Comparison of ENCODE assay signal across 12 cellular contexts in the genomic region with DNA sequence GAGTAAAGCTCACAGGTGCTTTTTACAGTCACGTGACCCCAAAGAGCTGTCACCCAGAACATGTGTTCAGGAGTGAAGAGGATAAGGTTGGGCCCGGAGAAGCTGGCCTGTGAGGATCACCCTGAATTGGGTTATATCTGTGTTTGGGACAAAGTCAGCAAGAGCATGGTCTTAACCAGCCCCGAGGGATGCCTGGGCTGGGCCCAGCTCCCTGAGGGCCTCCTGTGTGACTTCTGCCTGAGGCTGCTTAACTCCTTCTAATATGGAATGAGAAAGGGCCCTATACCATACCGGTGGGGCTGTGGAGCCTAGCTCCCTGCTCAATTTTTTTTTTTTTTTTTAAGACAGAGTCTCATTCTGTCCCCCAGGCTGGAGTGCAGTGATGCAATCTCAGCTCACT. TPM values are rescaled to one million over a fixed set of nuclear protein-coding genes. Genes with fewer than 3 reads are reported as not detected.
DNase-seq lines count a peak whose midpoint lies in the region; ATAC-seq and TF ChIP-seq lines count a peak whose summit lies in the region.
"Had no signal": no experiment of that assay in that cellular context is flagged by ENCODE, and none has a peak within 500 bp of the region (broad histone marks: within the 10 kb centered on the region; RNA-seq: fewer than 3 reads in every experiment).

No MANE protein-coding gene starts in this region.

- intact Hi-C loops in natural killer cell (cut with micrococcal nuclease) (no loop called here), PC-3 (cut with micrococcal nuclease) (no loop called here)

- H3K4me2 ChIP-seq in PC-3 (ENCODE audit: low read length): peak overlapping the region; percentile 81

- no peaks in the 10 kb centered on the region for H3K9me3 ChIP-seq in PC-3 (ENCODE audit: low read length)
- H3K9me3 ChIP-seq in endodermal cell (ENCODE audit: control insufficient read depth, low read length): no peaks in the 10 kb centered on the region
- H3K9me3 ChIP-seq: thyroid gland had no signal

- no peak for DNase-seq in natural killer cell treated with Interleukin-12 subunit alpha and Interleukin-12 subunit beta and Interleukin-15 and Interleukin-18, amount 100 ng/mL, for 72 hours (ENCODE audit: low spot score)
- no peak for DNase-seq in natural killer cell
- DNase-seq in PC-3: no peak
- no peak for DNase-seq in endodermal cell
- DNase-seq in HK-2 (ENCODE audit: unreplicated experiment): no peak
- DNase-seq in NCI-H226: no peak
- DNase-seq: MV-4-11, NCI-H524 treated with DMSO at 0.1 percent for 48 hours, thyroid gland had no signal

- no peaks in the 10 kb centered on the region for H3K9me3 Mint-ChIP-seq in natural killer cell treated with Interleukin-12 subunit alpha and Interleukin-12 subunit beta and Interleukin-15 and Interleukin-18, amount 100 ng/mL, for 72 hours
- H3K9me3 Mint-ChIP-seq in natural killer cell (no peaks in the 10 kb centered on the region), endodermal cell (no peaks in the 10 kb centered on the region)

- peak overlapping the region; percentile 95 for H3K4me3 ChIP-seq in PC-3 (ENCODE audit: low read length)
- no peak overlapping the region for H3K4me3 ChIP-seq in endodermal cell (ENCODE audit: low read length)
- H3K4me3 ChIP-seq: thyroid gland had no signal

- H3K4me1 ChIP-seq in PC-3 (ENCODE audit: insufficient read depth, low read length) (peaks cover 68% of the 10 kb centered on the region), endodermal cell (ENCODE audit: control insufficient read depth, insufficient read depth, low read length) (peaks cover 10% of the 10 kb centered on the region)

- H3K27ac ChIP-seq in PC-3 (ENCODE audit: low read length) (0 out of 2 replicates have a peak overlapping the region, but pooled peaks have one; percentile 1), endodermal cell (ENCODE audit: low read depth, low read length) (no peak overlapping the region)
- H3K27ac ChIP-seq: SJSA1, thyroid gland had no signal

- no peak for ATAC-seq in natural killer cell treated with Interleukin-12 subunit alpha and Interleukin-12 subunit beta and Interleukin-15 and Interleukin-18, amount 100 ng/mL, for 72 hours
- no peak for ATAC-seq in natural killer cell
- no peak for ATAC-seq in PC-3
- no peak for ATAC-seq in GM18502 (IDR thresholded peaks at IDR 0.05; ENCODE audit: poor library complexity, unreplicated experiment)
- no peak for ATAC-seq in GM21529 (IDR thresholded peaks at IDR 0.05; ENCODE audit: unreplicated experiment)

- peak overlapping the region in 1 of 2 donors; percentile 84 for H3K27ac Mint-ChIP-seq in natural killer cell treated with Interleukin-12 subunit alpha and Interleukin-12 subunit beta and Interleukin-15 and Interleukin-18, amount 100 ng/mL, for 72 hours
- peak overlapping the region in 1 of 2 donors; percentile 92 for H3K27ac Mint-ChIP-seq in natural killer cell
- no peak overlapping the region for H3K27ac Mint-ChIP-seq in endodermal cell

- H3K9ac ChIP-seq in PC-3 (ENCODE audit: low read length): peak overlapping the region; percentile 98
- H3K9ac ChIP-seq in endodermal cell (ENCODE audit: extremely low read depth, low read length, poor library complexity, severe bottlenecking): no peak overlapping the region

- POLR2A ChIA-PET in PC-3 (lab: Charles Lee; ENCODE audit: unreplicated experiment): interaction anchor here (0.6 to 0.7 kb wide), 3 partner anchors 11 to 59 kb away, joined by 4 to 10 read pairs (median 4); no protein-coding TSS in a partner anchor

- H4K20me1 ChIP-seq in PC-3 (ENCODE audit: low read length): peaks cover 66% of the 10 kb centered on the region

- H3K79me2 ChIP-seq in PC-3 (ENCODE audit: low read length): peaks cover 92% of the 10 kb centered on the region

- CTCF ChIA-PET in PC-3 (lab: Charles Lee): interaction anchor here (1.0 kb wide), 2 partner anchors 28 to 192 kb away, joined by 3 to 6 read pairs; no protein-coding TSS in a partner anchor

- H3K36me3 Mint-ChIP-seq in natural killer cell treated with Interleukin-12 subunit alpha and Interleukin-12 subunit beta and Interleukin-15 and Interleukin-18, amount 100 ng/mL, for 72 hours: peaks cover 9% of the 10 kb centered on the region
- H3K36me3 Mint-ChIP-seq in natural killer cell: no peaks in the 10 kb centered on the region
- peaks cover 23% of the 10 kb centered on the region for H3K36me3 Mint-ChIP-seq in endodermal cell (ENCODE audit: low read depth)

- H3K4me1 Mint-ChIP-seq in natural killer cell treated with Interleukin-12 subunit alpha and Interleukin-12 subunit beta and Interleukin-15 and Interleukin-18, amount 100 ng/mL, for 72 hours (ENCODE audit: low read depth in 2 of 2): peaks cover 44 to 54% of the 10 kb centered on the region in 2 donors
- peaks cover 53 to 61% of the 10 kb centered on the region in 2 donors for H3K4me1 Mint-ChIP-seq in natural killer cell
- H3K4me1 Mint-ChIP-seq in endodermal cell: peaks cover 51% of the 10 kb centered on the region

- H3F3A ChIP-seq in PC-3 (ENCODE audit: low read length, unreplicated experiment): peaks cover 12% of the 10 kb centered on the region

- H3K36me3 ChIP-seq in PC-3 (ENCODE audit: low read depth, low read length) (peaks cover 29% of the 10 kb centered on the region), endodermal cell (ENCODE audit: control insufficient read depth, insufficient read depth, low read length) (peaks cover 21% of the 10 kb centered on the region)
- H3K36me3 ChIP-seq: thyroid gland had no signal

- TF ChIP-seq CTCF in natural killer cell (IDR thresholded peaks at IDR 0.05) (no peak), PC-3 (conservative IDR thresholded peaks at IDR 0.05; ENCODE audit: low read depth, low read length) (no peak), endodermal cell (conservative IDR thresholded peaks at IDR 0.05) (no peak)

- H3K9me2 ChIP-seq in PC-3 (replicated peaks; ENCODE audit: low read length): no peaks in the 10 kb centered on the region

- H3K27me3 Mint-ChIP-seq in natural killer cell treated with Interleukin-12 subunit alpha and Interleukin-12 subunit beta and Interleukin-15 and Interleukin-18, amount 100 ng/mL, for 72 hours: no peaks in the 10 kb centered on the region
- H3K27me3 Mint-ChIP-seq in natural killer cell (ENCODE audit: low read depth in 2 of 2) (no peaks in the 10 kb centered on the region), endodermal cell (ENCODE audit: insufficient read depth) (no peaks in the 10 kb centered on the region)

- 82 to 92% methylated on average over 2 to 4 of the region's 4 CpGs for WGBS in endodermal cell (ENCODE audit: insufficient coverage in 1 of 2, insufficient read length in 1 of 2), 2 experiments

- H3K4me3 Mint-ChIP-seq in natural killer cell treated with Interleukin-12 subunit alpha and Interleukin-12 subunit beta and Interleukin-15 and Interleukin-18, amount 100 ng/mL, for 72 hours: peak overlapping the region; percentile 91
- H3K4me3 Mint-ChIP-seq in natural killer cell (no peak overlapping the region), endodermal cell (peak overlapping the region; percentile 93)

- no peak overlapping the region for H2AFZ ChIP-seq in PC-3 (ENCODE audit: low read length)

- BruUV-seq in PC-3 (replicated peaks; lab: Mats Ljungman, UMichigan): no TSS peak

- H3K27me3 ChIP-seq in PC-3 (ENCODE audit: low read length) (no peaks in the 10 kb centered on the region), endodermal cell (ENCODE audit: control insufficient read depth, insufficient read depth, low read length, poor library complexity, severe bottlenecking) (no peaks in the 10 kb centered on the region)
- H3K27me3 ChIP-seq: SJSA1, thyroid gland had no signal

RNA-seq across cellular contexts. Expression of gene CDCA4, which starts 2.5 kb away (rescaled TPM):
- 10 to 100 TPM; 39.9 to 71.5 TPM for total RNA-seq in natural killer cell treated with Interleukin-12 subunit alpha and Interleukin-12 subunit beta and Interleukin-15 and Interleukin-18, amount 100 ng/mL, for 72 hours
- total RNA-seq in natural killer cell (10 to 100 TPM; 10.3 to 20.7 (median 16.6) TPM), PC-3 (2014; rRNA removed) (113 and 133 TPM in 2 replicates), endodermal cell (10 to 100 TPM; 46.6 to 65.1 TPM)
- polyA plus RNA-seq in endodermal cell (2013, experiment 1 of 2): 52.4 TPM
- polyA plus RNA-seq in endodermal cell (2013, experiment 2 of 2): 53.2 TPM

RNA-seq across cellular contexts. Expression of gene CLBA1, which starts 32.8 kb away (rescaled TPM):
- 1 to 10 TPM; 1.2 to 1.5 TPM for total RNA-seq in natural killer cell treated with Interleukin-12 subunit alpha and Interleukin-12 subunit beta and Interleukin-15 and Interleukin-18, amount 100 ng/mL, for 72 hours
- total RNA-seq in natural killer cell (1 to 10 TPM; 1.2 to 1.8 (median 1.3) TPM), PC-3 (2014; rRNA removed) (19.2 and 27.5 TPM in 2 replicates), endodermal cell (10 to 100 TPM; 11.2 to 12.5 TPM)
- polyA plus RNA-seq in endodermal cell (2013, experiment 1 of 2): 9.8 TPM
- polyA plus RNA-seq in endodermal cell (2013, experiment 2 of 2): 9.0 TPM

RNA-seq across cellular contexts. Expression of gene AHNAK2, which starts 40.2 kb away (rescaled TPM):
- total RNA-seq in natural killer cell treated with Interleukin-12 subunit alpha and Interleukin-12 subunit beta and Interleukin-15 and Interleukin-18, amount 100 ng/mL, for 72 hours: not detected
- total RNA-seq in natural killer cell (under 1 TPM in 1 of 3 donors, not detected in 2; 0.05 TPM), PC-3 (2014; rRNA removed) (25.0 and 31.1 TPM in 2 replicates), endodermal cell (1 to 10 TPM in 1 of 2 donors, under 1 TPM in 1; 0.93 to 2.2 TPM)
- 3.5 TPM for polyA plus RNA-seq in endodermal cell (2013, experiment 1 of 2)
- polyA plus RNA-seq in endodermal cell (2013, experiment 2 of 2): 3.0 TPM

RNA-seq across cellular contexts. Expression of gene GPR132, which starts 46.8 kb away (rescaled TPM):
- 10 to 100 TPM; 80.9 to 88.3 TPM for total RNA-seq in natural killer cell treated with Interleukin-12 subunit alpha and Interleukin-12 subunit beta and Interleukin-15 and Interleukin-18, amount 100 ng/mL, for 72 hours
- total RNA-seq in natural killer cell (10 to 100 TPM; 18.2 to 30.3 (median 26.7) TPM), PC-3 (2014; rRNA removed) (0.04 and 0.12 TPM in 2 replicates), endodermal cell (1 to 10 TPM in 1 of 2 donors, under 1 TPM in 1; 0.27 to 3.3 TPM)
- polyA plus RNA-seq in endodermal cell (2013, experiment 1 of 2): 0.25 TPM
- polyA plus RNA-seq in endodermal cell (2013, experiment 2 of 2): 0.08 TPM
- total RNA-seq: SJSA1 had no signal
